8 cellular contexts compared by ENCODE assay signal in genomic region chr18:3246636-3247242, GRCh38. TPM values are rescaled to one million over a fixed set of nuclear protein-coding genes. Genes with fewer than 3 reads are reported as not detected.
DNase-seq lines count a peak whose midpoint lies in the region; ATAC-seq lines count a peak whose summit lies in the region.

No MANE protein-coding gene starts in this region.

- H3K4me1 Mint-ChIP-seq in IgD-negative memory B cell: peaks cover 33 to 37% (median 36%) of the 10 kb centered on the region in 3 donors

- peaks cover 0 to 7% (median 2%) of the 10 kb centered on the region in 3 donors for H3K9me3 Mint-ChIP-seq in IgD-negative memory B cell

- peak; percentile 21 for ATAC-seq in left ventricle myocardium superior

- peaks cover 8% of the 10 kb centered on the region for H3K36me3 Mint-ChIP-seq in IgD-negative memory B cell

- peak overlapping the region; percentile 79 to 99 (median 97) for H3K27ac Mint-ChIP-seq in IgD-negative memory B cell

- H3K4me3 Mint-ChIP-seq in IgD-negative memory B cell: peak overlapping the region; percentile 86 to 100 (median 98)

- peak; percentile 19 for DNase-seq in GM03348 (ENCODE audit: low spot score)
- peak; percentile 75 for DNase-seq in activated effector memory CD4-positive, alpha-beta T cell treated with anti-CD3 and anti-CD28 coated beads, Interleukin-2, amount 50 U/mL, for 16 hours
- DNase-seq in left ventricle myocardium superior: peak; percentile 55
- peak; percentile 48 for DNase-seq in retina
- DNase-seq in KG1 (lab: John Stamatoyannopoulos, UW): no peak
- DNase-seq in NCI-H1436 (lab: John Stamatoyannopoulos, UW): no peak
- DNase-seq in NCI-H1105 treated with DMSO at 0.1 percent for 48 hours (lab: John Stamatoyannopoulos, UW): no peak

- intact Hi-C loops in left ventricle myocardium superior (cut with micrococcal nuclease): loop anchor here (10.0 kb wide), 2 partner anchors 62 to 312 kb away; no protein-coding TSS in a partner anchor

- H3K27me3 Mint-ChIP-seq in IgD-negative memory B cell: no peaks in the 10 kb centered on the region

RNA-seq across cellular contexts. Expression of gene MYL12A, which starts 0.9 kb away (rescaled TPM):
- 1,599 TPM for polyA plus RNA-seq in IgD-negative memory B cell
- 1,328 TPM for total RNA-seq in left ventricle myocardium superior

RNA-seq across cellular contexts. Expression of gene MYL12B, which starts 15.2 kb away (rescaled TPM):
- polyA plus RNA-seq in IgD-negative memory B cell: 637 TPM
- 168 TPM for total RNA-seq in left ventricle myocardium superior

RNA-seq across cellular contexts. Expression of gene MYOM1, which starts 27.0 kb away (rescaled TPM):
- polyA plus RNA-seq in IgD-negative memory B cell: 2.4 TPM
- 724 TPM for total RNA-seq in left ventricle myocardium superior

Comparison
In these comparisons a context has a peak if more than half of its experiments do, and no peak if none do; other contexts are left out.
1. DNase-seq: peak in GM03348 (single experiment), activated effector memory CD4-positive, alpha-beta T cell treated with anti-CD3 and anti-CD28 coated beads, Interleukin-2, amount 50 U/mL, for 16 hours (single experiment), left ventricle myocardium superior (single experiment) and retina (single experiment); none in KG1 (single experiment), NCI-H1436 (single experiment) and NCI-H1105 treated with DMSO at 0.1 percent for 48 hours (single experiment).